7 cellular contexts compared by ENCODE assay signal in genomic region chr16:4538386-4539235, GRCh38. TPM values are rescaled to one million over a fixed set of nuclear protein-coding genes. Genes with fewer than 3 reads are reported as not detected.
DNase-seq lines count a peak whose midpoint lies in the region; ATAC-seq and FAIRE-seq lines count a peak whose summit lies in the region.

CDIP1 (minus strand) TSS chr16:4538773; CDS start chr16:4514130, 24,643 bp downstream.

- H3K4me3 ChIP-seq in small intestine (ENCODE audit: low read depth in 1 of 2, low read length in 2 of 2) = peak within 1 kb of the TSS; percentile 68 to 84

- no peaks in the 10 kb centered on the region for H3K36me3 ChIP-seq in small intestine (ENCODE audit: control insufficient read depth in 2 of 2, insufficient read depth in 2 of 2, low read length in 2 of 2)

- DNase-seq in NCI-H2196 treated with DMSO at 0.1 percent for 48 hours (lab: John Stamatoyannopoulos, UW; ENCODE audit: unreplicated experiment) (peak; percentile 94), caudate nucleus (lab: John Stamatoyannopoulos, UW) (peak; percentile 51 to 98 (median 94)), iPS-NIHi7 (ENCODE audit: extremely low spot score) (peak; percentile 93), small intestine (peak; percentile 96)
- DNase-seq in activated CD4-positive, CD25-positive, alpha-beta regulatory T cell (lab: John Stamatoyannopoulos, UW) = peak; percentile 85 to 93 (median 88)

- 5 to 10% (median 6%) methylated on average over 34 to 62 of the region's 62 CpGs for WGBS in small intestine, 3 donors

- H3K9me3 ChIP-seq in small intestine (ENCODE audit: control insufficient read depth, low read depth) = no peaks in the 10 kb centered on the region

- peak; percentile 70 for ATAC-seq in GM18520 (IDR thresholded peaks at IDR 0.05; ENCODE audit: unreplicated experiment)
- ATAC-seq in HG03097 (IDR thresholded peaks at IDR 0.05; ENCODE audit: low FRiP score, unreplicated experiment) = peak; percentile 69

- H3K27me3 ChIP-seq in small intestine (ENCODE audit: control insufficient read depth in 2 of 2, insufficient read depth in 2 of 2, low read length in 2 of 2) = no peaks in the 10 kb centered on the region

- no peak for FAIRE-seq in small intestine (lab: Jason Lieb, UNC)

- peaks cover 0 to 6% of the 10 kb centered on the region in 2 donors for H3K4me1 ChIP-seq in small intestine (ENCODE audit: control insufficient read depth in 2 of 2, insufficient read depth in 1 of 2, low read depth in 1 of 2, low read length in 1 of 2)

- H3K27ac ChIP-seq in caudate nucleus (ENCODE audit: low read depth, low read length) (peak within 1 kb of the TSS; percentile 99), small intestine (ENCODE audit: low read depth in 1 of 2, low read length in 1 of 2) (peak within 1 kb of the TSS; percentile 82 to 94)

RNA-seq across cellular contexts. Expression of gene CDIP1, which starts in this region (rescaled TPM):
- 10 to 100 TPM; 26.5 to 49.9 (median 37.0) TPM for polyA plus RNA-seq in small intestine

Comparison
In these comparisons a context has a peak if more than half of its experiments do, and no peak if none do; other contexts are left out.
1. Peak in every context shown above with its lines: DNase-seq, ATAC-seq, H3K4me3 ChIP-seq and H3K27ac ChIP-seq.